Comparison of ENCODE assay signal across 1 cellular context in the genomic region with DNA sequence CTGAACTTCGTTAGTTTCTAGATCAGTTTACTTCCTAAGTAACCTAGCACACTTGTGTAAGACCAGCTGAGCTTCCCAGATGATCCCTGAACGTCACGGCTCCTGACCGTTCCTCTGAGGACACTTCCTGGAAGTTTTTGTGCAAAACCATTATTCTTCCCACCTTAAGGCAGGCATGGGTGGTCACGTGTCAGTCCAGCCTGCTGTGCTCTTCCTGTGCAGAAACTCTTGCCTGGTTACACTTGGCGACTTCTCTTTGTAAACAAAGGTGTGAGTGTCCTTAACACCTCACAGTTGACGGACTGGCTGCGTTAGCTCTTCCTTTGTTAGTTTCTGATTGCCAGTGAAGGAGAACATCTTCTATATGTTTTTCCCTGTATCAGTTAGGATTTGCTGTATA.
TF ChIP-seq lines count a peak whose summit lies in the region.

No MANE protein-coding gene starts in this region.

TF ChIP-seq in H1, 55 proteins besides CTCF, POLR2A, EP300 and RAD21:
- TF ChIP-seq SRF (IDR thresholded peaks at IDR 0.05; ENCODE audit: low read depth, low read length) (no peak), HDAC6 (IDR thresholded peaks at IDR 0.05; ENCODE audit: low read depth, low read length) (no peak), NRF1 (IDR thresholded peaks at IDR 0.05; ENCODE audit: low read depth, low read length) (no peak), SAP30 (IDR thresholded peaks at IDR 0.05; ENCODE audit: insufficient read depth, insufficient replicate concordance, low read length) (no peak), RBBP5 (IDR thresholded peaks at IDR 0.05; ENCODE audit: borderline replicate concordance, low read depth, low read length) (no peak), KDM1A (IDR thresholded peaks at IDR 0.05; ENCODE audit: borderline replicate concordance, low read length) (no peak), TAF1 (IDR thresholded peaks at IDR 0.05; ENCODE audit: low read depth, low read length) (no peak), PHF8 (conservative IDR thresholded peaks at IDR 0.05; ENCODE audit: low read depth, low read length) (no peak), GTF2F1 (IDR thresholded peaks at IDR 0.05; ENCODE audit: borderline replicate concordance, low read depth, low read length) (no peak)
- TF ChIP-seq, protein P1, sequence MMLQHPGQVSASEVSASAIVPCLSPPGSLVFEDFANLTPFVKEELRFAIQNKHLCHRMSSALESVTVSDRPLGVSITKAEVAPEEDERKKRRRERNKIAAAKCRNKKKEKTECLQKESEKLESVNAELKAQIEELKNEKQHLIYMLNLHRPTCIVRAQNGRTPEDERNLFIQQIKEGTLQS (IDR thresholded peaks at IDR 0.05; ENCODE audit: insufficient read depth, low read depth, low read length): no peak
- TF ChIP-seq, protein P2, sequence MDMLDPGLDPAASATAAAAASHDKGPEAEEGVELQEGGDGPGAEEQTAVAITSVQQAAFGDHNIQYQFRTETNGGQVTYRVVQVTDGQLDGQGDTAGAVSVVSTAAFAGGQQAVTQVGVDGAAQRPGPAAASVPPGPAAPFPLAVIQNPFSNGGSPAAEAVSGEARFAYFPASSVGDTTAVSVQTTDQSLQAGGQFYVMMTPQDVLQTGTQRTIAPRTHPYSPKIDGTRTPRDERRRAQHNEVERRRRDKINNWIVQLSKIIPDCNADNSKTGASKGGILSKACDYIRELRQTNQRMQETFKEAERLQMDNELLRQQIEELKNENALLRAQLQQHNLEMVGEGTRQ (IDR thresholded peaks at IDR 0.05; ENCODE audit: low read length): no peak
